ENCODE assay signal across 33 cellular contexts in genomic region chr2:164669291-164669690, GRCh38.
"Had no signal": no experiment of that assay in that cellular context is flagged by ENCODE, and none has a peak within 500 bp of the region (broad histone marks: within the 10 kb centered on the region; RNA-seq: fewer than 3 reads in every experiment).

No MANE protein-coding gene starts in this region.

- H3K9ac ChIP-seq: KMS-11 had no signal

- H3K27me3 ChIP-seq: MG63 had no signal

- H3K36me3 ChIP-seq: MG63 had no signal

- DNase-seq: Karpas-422, Kasumi-1, KG1, MG63, MM.1S, MV-4-11, NCI-H1048, NCI-H1092, NCI-H1092 treated with DMSO at 0.1 percent for 48 hours, NCI-H1105, NCI-H1417 treated with DMSO at 0.1 percent for 48 hours, NCI-H1436, NCI-H1436 treated with DMSO at 0.1 percent for 48 hours, NCI-H146, NCI-H1694, NCI-H1694 treated with DMSO at 0.1 percent for 48 hours, NCI-H187, NCI-H187 treated with DMSO at 0.1 percent for 48 hours, NCI-H1930, NCI-H2029, NCI-H2029 treated with DMSO at 0.1 percent for 48 hours, NCI-H2081, NCI-H2081 treated with DMSO at 0.1 percent for 48 hours, NCI-H2107, NCI-H2171, NCI-H2171 treated with DMSO at 0.1 percent for 48 hours, NCI-H2227 treated with DMSO at 0.1 percent for 48 hours, NCI-H226, NCI-H345, NCI-H446, NCI-H446 treated with DMSO at 0.1 percent for 48 hours, NCI-H510A had no signal

- H3K4me3 ChIP-seq: MG63 had no signal

- H3K9me3 ChIP-seq: MG63 had no signal

- H3K27ac ChIP-seq: KMS-11 had no signal

- H3K4me2 ChIP-seq: KMS-11 had no signal
